In genomic region chr7:130831817-130832481, GRCh38 we compare ENCODE assay signal across 8 cellular contexts.
A peak's percentile ranks its signal among the peaks of the same experiment; 100 is the strongest.
DNase-seq lines count a peak whose midpoint lies in the region; FAIRE-seq and TF ChIP-seq lines count a peak whose summit lies in the region.

No MANE protein-coding gene starts in this region.

- no peak overlapping the region for H2AFZ ChIP-seq in KMS-11 (ENCODE audit: low read depth)
- no peak overlapping the region for H2AFZ ChIP-seq in SU-DHL-6 (ENCODE audit: low read depth, low read length, severe bottlenecking)

- H3K4me2 ChIP-seq in DOHH2 (ENCODE audit: low read length) (no peak overlapping the region), KMS-11 (no peak overlapping the region), SU-DHL-6 (ENCODE audit: low read depth, low read length, poor library complexity, severe bottlenecking) (no peak overlapping the region)

- no peaks in the 10 kb centered on the region for H3K36me3 ChIP-seq in DOHH2 (ENCODE audit: control insufficient read depth, low read length)
- H3K36me3 ChIP-seq in KMS-11 (ENCODE audit: insufficient read depth) = no peaks in the 10 kb centered on the region
- no peaks in the 10 kb centered on the region for H3K36me3 ChIP-seq in SU-DHL-6 (ENCODE audit: low read length)
- no peaks in the 10 kb centered on the region for H3K36me3 ChIP-seq in stomach

- DNase-seq in globus pallidus (ENCODE audit: low spot score) (peak; percentile 37), stomach (no peak), NCI-H187 treated with DMSO at 0.1 percent for 48 hours (lab: John Stamatoyannopoulos, UW) (no peak), GM12891 (ENCODE audit: insufficient read length, low spot score) (no peak)
- DNase-seq in activated T-cell treated with anti-CD3 and anti-CD28 coated beads, Interleukin-2, amount 50 U/mL, for 1 hour = no peak

- H4K20me1 ChIP-seq in DOHH2 (ENCODE audit: control insufficient read depth, insufficient read depth, low read depth, low read length) (no peaks in the 10 kb centered on the region), KMS-11 (ENCODE audit: insufficient read depth) (no peaks in the 10 kb centered on the region), SU-DHL-6 (ENCODE audit: low read depth, low read length) (0 out of 2 replicates have a peak, but pooled peaks cover 6% of the 10 kb centered on the region)

- TF ChIP-seq POLR2A in stomach (IDR thresholded peaks at IDR 0.05) (no peak), GM12891 (IDR thresholded peaks at IDR 0.05; ENCODE audit: low read depth, low read length) (no peak)

- H3F3A ChIP-seq in DOHH2 (ENCODE audit: control insufficient read depth, insufficient read depth) = no peaks in the 10 kb centered on the region
- H3F3A ChIP-seq in SU-DHL-6 (ENCODE audit: insufficient read depth) = no peaks in the 10 kb centered on the region

- no peaks in the 10 kb centered on the region for H3K79me2 ChIP-seq in DOHH2 (ENCODE audit: control insufficient read depth, low read length)
- H3K79me2 ChIP-seq in KMS-11 (ENCODE audit: insufficient read depth, low read depth) = no peaks in the 10 kb centered on the region
- H3K79me2 ChIP-seq in SU-DHL-6 (ENCODE audit: insufficient read depth, low read length) = no peaks in the 10 kb centered on the region

- H3K9me2 ChIP-seq in DOHH2 (replicated peaks; ENCODE audit: control insufficient read depth, low read length) (no peaks in the 10 kb centered on the region), SU-DHL-6 (replicated peaks; ENCODE audit: insufficient read depth, low read length) (no peaks in the 10 kb centered on the region)

- TF ChIP-seq CTCF in DOHH2 (IDR thresholded peaks at IDR 0.05; ENCODE audit: low read depth, low read length, poor library complexity, severe bottlenecking) (peak; percentile 86), KMS-11 (conservative IDR thresholded peaks at IDR 0.05; ENCODE audit: low read depth, low read length) (peak; percentile 98), SU-DHL-6 (IDR thresholded peaks at IDR 0.05; ENCODE audit: insufficient read depth, low read length, poor library complexity, severe bottlenecking) (peak; percentile 71), stomach (IDR thresholded peaks at IDR 0.05) (peak in 5 of 7 experiments; percentile 41 to 69 (median 52))

- H3K27ac ChIP-seq in DOHH2 (ENCODE audit: low read depth, low read length) = no peak overlapping the region
- H3K27ac ChIP-seq in KMS-11 = no peak overlapping the region
- no peak overlapping the region for H3K27ac ChIP-seq in SU-DHL-6 (ENCODE audit: low read depth, low read length)
- no peak overlapping the region for H3K27ac ChIP-seq in stomach

- intact Hi-C loops in stomach (cut with DNase I; ENCODE audit: low total_unique reads) = no loop called here

- no peak for TF ChIP-seq EP300 in stomach (IDR thresholded peaks at IDR 0.05)

- no peak for FAIRE-seq in GM12891 (lab: Jason Lieb, UNC)

- H3K4me3 ChIP-seq in DOHH2 (ENCODE audit: low read length) (no peak overlapping the region), KMS-11 (IDR thresholded peaks at IDR 0.05; ENCODE audit: insufficient read depth, low read depth, low read length) (no peak overlapping the region), SU-DHL-6 (ENCODE audit: insufficient read depth, low read length, poor library complexity, severe bottlenecking) (no peak overlapping the region), stomach (no peak overlapping the region)

- 32 to 42% (median 34%) methylated on average over 6 of the region's 6 CpGs for WGBS in stomach, 5 donors

- no peak overlapping the region for H3K9ac ChIP-seq in KMS-11
- H3K9ac ChIP-seq in SU-DHL-6 (ENCODE audit: low read length) = no peak overlapping the region

- peaks cover 19% of the 10 kb centered on the region for H3K27me3 ChIP-seq in DOHH2 (ENCODE audit: control insufficient read depth, low read length)
- H3K27me3 ChIP-seq in KMS-11 (ENCODE audit: insufficient read depth, low read depth) = no peaks in the 10 kb centered on the region
- H3K27me3 ChIP-seq in SU-DHL-6 (ENCODE audit: low read length) = no peaks in the 10 kb centered on the region
- no peaks in the 10 kb centered on the region for H3K27me3 ChIP-seq in stomach

- H3K9me3 ChIP-seq in DOHH2 (ENCODE audit: control insufficient read depth, insufficient read depth, low read length) = no peaks in the 10 kb centered on the region
- H3K9me3 ChIP-seq in SU-DHL-6 (ENCODE audit: insufficient read depth, low read length) = 0 out of 2 replicates have a peak, but pooled peaks cover under 1% of the 10 kb centered on the region
- peaks cover 0 to 16% (median 9%) of the 10 kb centered on the region in 4 donors for H3K9me3 ChIP-seq in stomach

- H3K4me1 ChIP-seq in DOHH2 (ENCODE audit: control insufficient read depth, low read length) (no peaks in the 10 kb centered on the region), KMS-11 (ENCODE audit: low read depth, poor library complexity, severe bottlenecking) (no peaks in the 10 kb centered on the region), stomach (peaks cover 0 to 5% (median 0%) of the 10 kb centered on the region in 4 donors)

TF ChIP-seq in GM12891, 5 proteins besides CTCF, POLR2A, EP300 and RAD21:
- TF ChIP-seq POLR2AphosphoS5 (IDR thresholded peaks at IDR 0.05; ENCODE audit: low read depth, low read length) = no peak
- TF ChIP-seq PAX5 (IDR thresholded peaks at IDR 0.05; ENCODE audit: insufficient read depth, low read length, severe bottlenecking) = no peak
- TF ChIP-seq SPI1 (IDR thresholded peaks at IDR 0.05; ENCODE audit: low read depth, low read length) = no peak
- TF ChIP-seq TAF1 (IDR thresholded peaks at IDR 0.05; ENCODE audit: low read depth, low read length) = no peak
- no peak for TF ChIP-seq POU2F2 (IDR thresholded peaks at IDR 0.05; ENCODE audit: low read depth, low read length)
